8 cellular contexts compared by ENCODE assay signal in genomic region chr10:63713191-63714144, GRCh38.
A peak's percentile ranks its signal among the peaks of the same experiment; 100 is the strongest.
DNase-seq lines count a peak whose midpoint lies in the region; ATAC-seq, FAIRE-seq and TF ChIP-seq lines count a peak whose summit lies in the region.

No MANE protein-coding gene starts in this region.

- no peak for FAIRE-seq in GM12891 (lab: Jason Lieb, UNC)

- intact Hi-C loops in left ventricle myocardium superior (cut with micrococcal nuclease), result loop anchor here (10.0 kb wide), 1 partner anchor 79 kb away; no protein-coding TSS in a partner anchor
- intact Hi-C loops in sigmoid colon (cut with DNase I), result loop anchor here (2.0 to 5.0 kb wide), 5 partner anchors 83 to 506 kb away; partner anchors contain the start of genes JMJD1C and REEP3
- intact Hi-C loops in activated naive CD4-positive, alpha-beta T cell treated with anti-CD3 and anti-CD28 coated beads for 36 hours (cut with micrococcal nuclease), result no loop called here

- H3K27me3 ChIP-seq in sigmoid colon, result no peaks in the 10 kb centered on the region

- WGBS in sigmoid colon, 2 donors, result 29 to 47% methylated on average over 7 of the region's 7 CpGs

- H3K36me3 ChIP-seq in sigmoid colon, result no peaks in the 10 kb centered on the region

- peaks cover 5% of the 10 kb centered on the region for H3K4me1 Mint-ChIP-seq in activated naive CD4-positive, alpha-beta T cell treated with anti-CD3 and anti-CD28 coated beads for 36 hours (ENCODE audit: low read depth)

- no peak overlapping the region for H3K4me3 Mint-ChIP-seq in activated naive CD4-positive, alpha-beta T cell treated with anti-CD3 and anti-CD28 coated beads for 36 hours

- TF ChIP-seq CTCF in VCaP (conservative IDR thresholded peaks at IDR 0.05) (no peak), sigmoid colon (IDR thresholded peaks at IDR 0.05) (no peak)

- peak in 3 of 4 donors; percentile 48 to 72 (median 68) for TF ChIP-seq EP300 in sigmoid colon (IDR thresholded peaks at IDR 0.05)

- H3K36me3 Mint-ChIP-seq in activated naive CD4-positive, alpha-beta T cell treated with anti-CD3 and anti-CD28 coated beads for 36 hours (ENCODE audit: low read depth), result no peaks in the 10 kb centered on the region

- no peaks in the 10 kb centered on the region for H3K9me3 ChIP-seq in sigmoid colon

- CTCF ChIA-PET in activated naive CD4-positive, alpha-beta T cell treated with anti-CD3 and anti-CD28 coated beads for 36 hours (lab: Charles Lee), result interaction anchor here (0.5 to 1.2 kb wide), 4 partner anchors 9 to 896 kb away, joined by 3 to 5 read pairs (median 3); no protein-coding TSS in a partner anchor

- DNase-seq in HT1080 (ENCODE audit: low read depth), result peak; percentile 26
- peak; percentile 88 for DNase-seq in left ventricle myocardium superior
- peak; percentile 93 for DNase-seq in sigmoid colon
- no peak for DNase-seq in activated naive CD4-positive, alpha-beta T cell treated with anti-CD3 and anti-CD28 coated beads for 36 hours
- no peak for DNase-seq in kidney glomerular epithelial cell (lab: John Stamatoyannopoulos, UW)
- DNase-seq in activated naive CD4-positive, alpha-beta T cell treated with Interleukin-2 at 50 U/mL for 16 hours, result no peak
- no peak for DNase-seq in GM12891 (ENCODE audit: insufficient read length, low spot score)

- H3K27ac Mint-ChIP-seq in activated naive CD4-positive, alpha-beta T cell treated with anti-CD3 and anti-CD28 coated beads for 36 hours, result no peak overlapping the region

- peaks cover 0 to 44% (median 42%) of the 10 kb centered on the region in 4 donors for H3K4me1 ChIP-seq in sigmoid colon

- H3K27me3 Mint-ChIP-seq in activated naive CD4-positive, alpha-beta T cell treated with anti-CD3 and anti-CD28 coated beads for 36 hours (ENCODE audit: low read depth), result no peaks in the 10 kb centered on the region

- no peaks in the 10 kb centered on the region for H3K9me3 Mint-ChIP-seq in activated naive CD4-positive, alpha-beta T cell treated with anti-CD3 and anti-CD28 coated beads for 36 hours

- ATAC-seq in left ventricle myocardium superior, result peak; percentile 55

- peak overlapping the region in 2 of 4 donors; percentile 4 to 8 for H3K4me3 ChIP-seq in sigmoid colon

- H3K27ac ChIP-seq in VCaP (peak overlapping the region; percentile 93), sigmoid colon (peak overlapping the region; percentile 80 to 94 (median 84))

- TF ChIP-seq POLR2A in sigmoid colon (IDR thresholded peaks at IDR 0.05) (no peak), GM12891 (IDR thresholded peaks at IDR 0.05; ENCODE audit: low read depth, low read length) (no peak)

TF ChIP-seq in GM12891, 5 proteins besides CTCF, POLR2A, EP300 and RAD21:
- TF ChIP-seq SPI1 (IDR thresholded peaks at IDR 0.05; ENCODE audit: low read depth, low read length) (no peak), TAF1 (IDR thresholded peaks at IDR 0.05; ENCODE audit: low read depth, low read length) (no peak), PAX5 (IDR thresholded peaks at IDR 0.05; ENCODE audit: insufficient read depth, low read length, severe bottlenecking) (no peak), POLR2AphosphoS5 (IDR thresholded peaks at IDR 0.05; ENCODE audit: low read depth, low read length) (no peak), POU2F2 (IDR thresholded peaks at IDR 0.05; ENCODE audit: low read depth, low read length) (no peak)

Comparison
In these comparisons a context has a peak if more than half of its experiments do, and no peak if none do; other contexts are left out.
1. DNase-seq: peak in HT1080 (single experiment), left ventricle myocardium superior (single experiment) and sigmoid colon (single experiment); none in activated naive CD4-positive, alpha-beta T cell treated with anti-CD3 and anti-CD28 coated beads for 36 hours (single experiment), kidney glomerular epithelial cell (single experiment), activated naive CD4-positive, alpha-beta T cell treated with Interleukin-2 at 50 U/mL for 16 hours (single experiment) and GM12891 (single experiment).